Comparison of ENCODE assay signal across 8 cellular contexts in genomic region chr1:156500847-156501686, GRCh38.
A peak's percentile ranks its signal among the peaks of the same experiment; 100 is the strongest.
DNase-seq lines count a peak whose midpoint lies in the region; FAIRE-seq and TF ChIP-seq lines count a peak whose summit lies in the region.

No MANE protein-coding gene starts in this region.

- H3K4me3 ChIP-seq in MM.1S (ENCODE audit: low read length) (peak overlapping the region; percentile 96), foreskin fibroblast (ENCODE audit: low read depth in 1 of 2, low read length in 2 of 2) (peak overlapping the region; percentile 74 to 97), neuron (ENCODE audit: low read length) (peak overlapping the region; percentile 68)

- H3K9me2 ChIP-seq in MM.1S (replicated peaks; ENCODE audit: insufficient read depth, low read length) = no peaks in the 10 kb centered on the region

- peaks cover 50% of the 10 kb centered on the region for H3K79me2 ChIP-seq in MM.1S (ENCODE audit: low read length)

- H3K4me1 ChIP-seq in MM.1S (ENCODE audit: low read length) (peaks cover 60% of the 10 kb centered on the region), neuron (ENCODE audit: insufficient read depth, low read length) (peaks cover 37% of the 10 kb centered on the region)

- H3K9me3 ChIP-seq in MM.1S (replicated peaks; ENCODE audit: insufficient read depth, low read length) (no peaks in the 10 kb centered on the region), neuron (ENCODE audit: low read length) (no peaks in the 10 kb centered on the region)

- H3K36me3 ChIP-seq in MM.1S (replicated peaks; ENCODE audit: insufficient read depth, low read length) (no peaks in the 10 kb centered on the region), neuron (ENCODE audit: insufficient read depth, low read length) (no peaks in the 10 kb centered on the region)

- FAIRE-seq in G401.6 (lab: Jason Lieb, UNC) = peak; percentile 95

- H3K9ac ChIP-seq in MM.1S (ENCODE audit: low read length) = peak overlapping the region; percentile 97

- peak overlapping the region; percentile 23 for H2AFZ ChIP-seq in MM.1S (ENCODE audit: low read length)
- H2AFZ ChIP-seq in neuron (ENCODE audit: low read depth, low read length) = peak overlapping the region; percentile 57

- no peaks in the 10 kb centered on the region for H3K27me3 ChIP-seq in MM.1S (replicated peaks; ENCODE audit: insufficient read depth, low read length)
- no peaks in the 10 kb centered on the region for H3K27me3 ChIP-seq in neuron (ENCODE audit: insufficient read depth, low read length)

- H4K20me1 ChIP-seq in MM.1S (ENCODE audit: insufficient read depth, low read length) = no peaks in the 10 kb centered on the region

- peak overlapping the region; percentile 92 for H3K27ac ChIP-seq in MM.1S (ENCODE audit: low read length)

- TF ChIP-seq CTCF in MM.1S (IDR thresholded peaks at IDR 0.05; ENCODE audit: low read length) (peak; percentile 86), foreskin fibroblast (IDR thresholded peaks at IDR 0.05; ENCODE audit: low read depth, low read length) (no peak)

- DNase-seq in HCEC 1CT = peak; percentile 92
- DNase-seq in MM.1S = peak; percentile 98
- DNase-seq in SHP77 treated with DMSO at 0.1 percent for 48 hours (lab: John Stamatoyannopoulos, UW) = peak; percentile 91
- DNase-seq in activated gamma-delta T cell treated with Interleukin-2 at 50 U/mL for 16 hours = peak; percentile 92
- DNase-seq in foreskin fibroblast = peak; percentile 98 to 99
- DNase-seq in stromal cell of bone marrow (ENCODE audit: low read depth) = peak; percentile 94

- H3K4me2 ChIP-seq in MM.1S (ENCODE audit: low read depth, low read length) = peak overlapping the region; percentile 83

- H3F3A ChIP-seq in MM.1S (ENCODE audit: insufficient read depth, low read length) = peaks cover 52% of the 10 kb centered on the region

Comparison
In these comparisons a context has a peak if more than half of its experiments do, and no peak if none do; other contexts are left out.
1. Peak in every context shown above with its lines: DNase-seq, H3K4me3 ChIP-seq and H3K27ac ChIP-seq.